ENCODE assay signal across 9 cellular contexts in genomic region chr14:75648066-75648838, GRCh38. TPM values are rescaled to one million over a fixed set of nuclear protein-coding genes. Genes with fewer than 3 reads are reported as not detected.
DNase-seq lines count a peak whose midpoint lies in the region; ATAC-seq and TF ChIP-seq lines count a peak whose summit lies in the region.
"Had no signal": no experiment of that assay in that cellular context is flagged by ENCODE, and none has a peak within 500 bp of the region (broad histone marks: within the 10 kb centered on the region; RNA-seq: fewer than 3 reads in every experiment).

No MANE protein-coding gene starts in this region.

- H3K4me3 Mint-ChIP-seq in mesothelial cell of epicardium = no peak overlapping the region

- no peaks in the 10 kb centered on the region for H3K9me3 Mint-ChIP-seq in mesothelial cell of epicardium

- no peak for ATAC-seq in GM19351 (IDR thresholded peaks at IDR 0.05; ENCODE audit: unreplicated experiment)

- DNase-seq in AG08396 (ENCODE audit: low spot score) = peak; percentile 83
- DNase-seq in NCI-H2029 (lab: John Stamatoyannopoulos, UW) = peak; percentile 54
- DNase-seq in dermis blood vessel endothelial cell = peak; percentile 93
- DNase-seq in mesothelial cell of epicardium (ENCODE audit: low spot score in 2 of 2, unreplicated experiment in 2 of 2) = no peak
- no peak for DNase-seq in T-helper 1 cell
- DNase-seq in hippocampal formation (lab: John Stamatoyannopoulos, UW) = no peak
- DNase-seq in SKM-1 (lab: John Stamatoyannopoulos, UW; ENCODE audit: unreplicated experiment) = no peak
- DNase-seq: DND-41 had no signal

- TF ChIP-seq CTCF in mesothelial cell of epicardium (IDR thresholded peaks at IDR 0.05; ENCODE audit: unreplicated experiment) = no peak

- H3K4me1 Mint-ChIP-seq in mesothelial cell of epicardium = peaks cover 8% of the 10 kb centered on the region

- no peaks in the 10 kb centered on the region for H3K27me3 Mint-ChIP-seq in mesothelial cell of epicardium (ENCODE audit: low read depth)

- H3K27ac Mint-ChIP-seq in mesothelial cell of epicardium = peak overlapping the region; percentile 77

- H3K36me3 Mint-ChIP-seq in mesothelial cell of epicardium = peaks cover 34% of the 10 kb centered on the region

RNA-seq across cellular contexts. Expression of gene ERG28, which starts 12.4 kb away (rescaled TPM):
- total RNA-seq in dermis blood vessel endothelial cell = 5.3 and 7.6 TPM in 2 replicates
- 25.5 to 26.3 TPM (median 26.2 TPM) in 3 replicates for total RNA-seq in mesothelial cell of epicardium

RNA-seq across cellular contexts. Expression of gene TTLL5, which starts 12.8 kb away (rescaled TPM):
- total RNA-seq in dermis blood vessel endothelial cell (36.9 and 41.7 TPM in 2 replicates), mesothelial cell of epicardium (42.5 to 45.8 TPM (median 45.2 TPM) in 3 replicates)

Comparison
In these comparisons a context has a peak if more than half of its experiments do, and no peak if none do; other contexts are left out.
1. DNase-seq: peak in AG08396 (single experiment), NCI-H2029 (single experiment) and dermis blood vessel endothelial cell (single experiment); none in mesothelial cell of epicardium (0 of 2), T-helper 1 cell (0 of 5), hippocampal formation (0 of 2) and SKM-1 (single experiment).